In the genomic region with DNA sequence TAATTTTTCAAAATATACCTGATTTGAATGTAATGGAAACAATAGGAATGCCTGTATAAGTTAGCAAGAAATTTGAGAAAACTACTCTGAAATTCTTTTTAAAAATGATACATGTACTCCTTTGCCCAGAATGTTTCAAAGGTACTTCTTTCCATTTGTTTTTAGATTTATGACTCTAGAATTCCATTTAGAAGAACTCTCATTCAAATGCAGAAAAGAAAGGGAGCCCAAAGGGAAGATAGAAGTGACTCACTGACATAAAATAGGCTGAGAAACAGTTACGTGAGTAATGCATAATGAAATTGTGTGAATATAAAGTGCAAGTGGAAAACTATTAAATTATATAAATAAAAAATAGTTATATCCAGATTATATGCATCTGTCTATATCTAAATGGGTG, we compare ENCODE assay signal across 26 cellular contexts.
"Had no signal": no experiment of that assay in that cellular context is flagged by ENCODE, and none has a peak within 500 bp of the region (broad histone marks: within the 10 kb centered on the region; RNA-seq: fewer than 3 reads in every experiment).

No MANE protein-coding gene starts in this region.

- ATAC-seq: stimulated activated effector memory CD8-positive, alpha-beta T cell treated with anti-CD3 and anti-CD28 coated beads, Interleukin-12 subunit alpha, Interleukin-12 subunit beta, amount 100 ng/mL, for 72 hours; stimulated activated memory B cell treated with anti-CD40 and anti-IgM and Interleukin-4, amounts not matched to agents 10 μg/mL and 1 μg/mL and 100 μg/mL, for 72 hours; stimulated activated naive B cell treated with anti-CD40 and anti-IgM and Interleukin-4, amounts not matched to agents 10 μg/mL and 1 μg/mL and 100 μg/mL, for 72 hours; stimulated activated naive CD8-positive, alpha-beta T cell treated with anti-CD3 and anti-CD28 coated beads, Interleukin-15, amount 100 ng/mL, for 72 hours; stimulated activated naive CD8-positive, alpha-beta T cell treated with anti-CD3 and anti-CD28 coated beads, Interleukin-15, Interleukin-2, amounts not matched to agents 100 U/mL and 50 U/mL, for 24 hours; upper lobe of right lung had no signal

- H3K36me3 ChIP-seq: stomach, suprapubic skin, thoracic aorta, thyroid gland, tibial artery, tibial nerve, transverse colon, upper lobe of left lung, upper lobe of right lung, uterus, vagina had no signal

- H3K4me3 ChIP-seq: stomach, suprapubic skin, testis, thoracic aorta, thyroid gland, tibial artery, tibial nerve, transverse colon, upper lobe of left lung, upper lobe of right lung, uterus, vagina had no signal

- H3K9me3 ChIP-seq: stomach, suprapubic skin, testis, thoracic aorta, thyroid gland, tibial artery, tibial nerve, transverse colon, upper lobe of left lung, upper lobe of right lung, uterus, vagina had no signal

- H3K4me1 ChIP-seq: stomach, suprapubic skin, testis, thyroid gland, tibial artery, tibial nerve, transverse colon, upper lobe of left lung, upper lobe of right lung, uterus, vagina had no signal

- H3K27me3 ChIP-seq: stomach, suprapubic skin, testis, thyroid gland, tibial artery, tibial nerve, transverse colon, upper lobe of left lung, upper lobe of right lung, uterus, vagina had no signal

- DNase-seq: stimulated activated CD4-positive, alpha-beta T cell treated with anti-CD3 and anti-CD28 coated beads, Interleukin-2, amount 100 ng/mL, for 48 hours; stimulated activated CD4-positive, alpha-beta T cell treated with anti-CD3 and anti-CD28 coated beads, Interleukin-4, amount 100 ng/mL, for 1 hour; stimulated activated CD4-positive, alpha-beta T cell treated with anti-CD3 and anti-CD28 coated beads, Interleukin-4, amount 100 ng/mL, for 24 hours; stimulated activated CD4-positive, alpha-beta T cell treated with anti-CD3 and anti-CD28 coated beads, Interleukin-4, amount 100 ng/mL, for 4 hours; stimulated activated CD8-positive, alpha-beta memory T cell treated with anti-CD3 and anti-CD28 coated beads, Interleukin-4, amount 100 ng/mL, for 48 hours; stimulated activated naive B cell treated with anti-CD40 and anti-IgM and Interleukin-4, amounts not matched to agents 10 μg/mL and 1 μg/mL and 100 μg/mL, for 72 hours; stimulated activated naive CD4-positive, alpha-beta T cell; stimulated activated naive CD4-positive, alpha-beta T cell treated with Interleukin-2 at 50 U/mL for 16 hours; stimulated activated naive CD8-positive, alpha-beta T cell treated with anti-CD3 and anti-CD28 coated beads, Interleukin-15, amount 100 ng/mL, for 72 hours; stimulated activated naive CD8-positive, alpha-beta T cell treated with anti-CD3 and anti-CD28 coated beads, Interleukin-15, Interleukin-2, amounts not matched to agents 100 U/mL and 50 U/mL, for 24 hours; stomach; substantia nigra; testis; thyroid gland; tibial artery; transverse colon; trophoblast cell; upper lobe of right lung; uterus had no signal

- H3K27ac ChIP-seq: stomach, suprapubic skin, testis, thoracic aorta, thyroid gland, tibial artery, tibial nerve, transverse colon, upper lobe of left lung, upper lobe of right lung, uterus, vagina had no signal
